Comparison of ENCODE assay signal across 25 cellular contexts in genomic region chr13:40275155-40275554, GRCh38.
DNase-seq lines count a peak whose midpoint lies in the region; ATAC-seq, FAIRE-seq and TF ChIP-seq lines count a peak whose summit lies in the region.
"Had no signal": no experiment of that assay in that cellular context is flagged by ENCODE, and none has a peak within 500 bp of the region (broad histone marks: within the 10 kb centered on the region; RNA-seq: fewer than 3 reads in every experiment).

No MANE protein-coding gene starts in this region.

- H3K4me2 ChIP-seq in OCI-LY3 (ENCODE audit: low read length) (peak overlapping the region; percentile 49), keratinocyte (ENCODE audit: control insufficient read depth, extremely low read depth, insufficient read depth, low read depth, low read length) (no peak overlapping the region)
- H3K4me2 ChIP-seq: SK-N-SH had no signal

- H3K4me3 Mint-ChIP-seq in stimulated activated naive B cell treated with anti-CD40 and anti-IgM and Interleukin-4, amounts not matched to agents 10 μg/mL and 1 μg/mL and 100 μg/mL, for 72 hours, result no peak overlapping the region
- no peak overlapping the region for H3K4me3 Mint-ChIP-seq in activated T-helper 2 cell treated with anti-CD3 and anti-CD28 coated beads, Interferon-gamma antibody, Interleukin-2, Interleukin-4, amounts not matched to agents 10 μg/mL and 5 μg/mL and 100 μg/mL, durations not matched to agents 14 hours and 24 hours and 36 hours (ENCODE audit: low read depth)
- H3K4me3 Mint-ChIP-seq: CD14-positive monocyte, IgD-negative memory B cell, nephron had no signal

- H3K4me3 ChIP-seq in GM12864 (ENCODE audit: low read depth, low read length) (no peak overlapping the region), OCI-LY3 (ENCODE audit: low read length) (no peak overlapping the region), keratinocyte (ENCODE audit: control insufficient read depth in 2 of 3, extremely low read depth in 1 of 3, insufficient read depth in 2 of 3, low read depth in 1 of 3, low read length in 3 of 3) (no peak overlapping the region)
- H3K4me3 ChIP-seq: ovary, upper lobe of right lung had no signal

- H4K20me1 ChIP-seq in OCI-LY3 (ENCODE audit: insufficient read depth, low read length) (no peaks in the 10 kb centered on the region), keratinocyte (ENCODE audit: control insufficient read depth, extremely low read depth, insufficient read depth, low read length) (no peaks in the 10 kb centered on the region)

- no peaks in the 10 kb centered on the region for H3K79me2 ChIP-seq in OCI-LY3 (ENCODE audit: low read length)
- H3K79me2 ChIP-seq in keratinocyte (ENCODE audit: control insufficient read depth, insufficient read depth, low read length), result no peaks in the 10 kb centered on the region

- H3K27ac Mint-ChIP-seq in stimulated activated naive B cell treated with anti-CD40 and anti-IgM and Interleukin-4, amounts not matched to agents 10 μg/mL and 1 μg/mL and 100 μg/mL, for 72 hours, result no peak overlapping the region
- H3K27ac Mint-ChIP-seq in activated T-helper 2 cell treated with anti-CD3 and anti-CD28 coated beads, Interferon-gamma antibody, Interleukin-2, Interleukin-4, amounts not matched to agents 10 μg/mL and 5 μg/mL and 100 μg/mL, durations not matched to agents 14 hours and 24 hours and 36 hours, result no peak overlapping the region
- H3K27ac Mint-ChIP-seq: IgD-negative memory B cell, nephron had no signal

- dilution Hi-C loops in keratinocyte (cut with MboI; ENCODE audit: extremely low pct_ligation_motif_present, low sequenced_read_pairs), result no loop called here

- no peaks in the 10 kb centered on the region for H3K9me3 Mint-ChIP-seq in stimulated activated naive B cell treated with anti-CD40 and anti-IgM and Interleukin-4, amounts not matched to agents 10 μg/mL and 1 μg/mL and 100 μg/mL, for 72 hours
- no peaks in the 10 kb centered on the region for H3K9me3 Mint-ChIP-seq in activated T-helper 2 cell treated with anti-CD3 and anti-CD28 coated beads, Interferon-gamma antibody, Interleukin-2, Interleukin-4, amounts not matched to agents 10 μg/mL and 5 μg/mL and 100 μg/mL, durations not matched to agents 14 hours and 24 hours and 36 hours
- H3K9me3 Mint-ChIP-seq: IgD-negative memory B cell, nephron had no signal

- H3K27ac ChIP-seq in OCI-LY3 (ENCODE audit: low read length) (peak overlapping the region; percentile 22; the same call in 1 of the 2 replicates), keratinocyte (ENCODE audit: control insufficient read depth, insufficient read depth, low read length) (no peak overlapping the region)
- H3K27ac ChIP-seq: ovary, upper lobe of right lung had no signal

- H2AFZ ChIP-seq in OCI-LY3 (ENCODE audit: low read depth, low read length) (peak overlapping the region; percentile 91), keratinocyte (ENCODE audit: control insufficient read depth, low read length) (peak overlapping the region; percentile 54)

- peaks cover 33 to 47% of the 10 kb centered on the region in 2 donors for H3K4me1 Mint-ChIP-seq in stimulated activated naive B cell treated with anti-CD40 and anti-IgM and Interleukin-4, amounts not matched to agents 10 μg/mL and 1 μg/mL and 100 μg/mL, for 72 hours
- H3K4me1 Mint-ChIP-seq in activated T-helper 2 cell treated with anti-CD3 and anti-CD28 coated beads, Interferon-gamma antibody, Interleukin-2, Interleukin-4, amounts not matched to agents 10 μg/mL and 5 μg/mL and 100 μg/mL, durations not matched to agents 14 hours and 24 hours and 36 hours (ENCODE audit: low read depth), result peaks cover 13% of the 10 kb centered on the region

- H3K27me3 ChIP-seq in OCI-LY3 (ENCODE audit: low read depth, low read length), result no peaks in the 10 kb centered on the region
- no peaks in the 10 kb centered on the region for H3K27me3 ChIP-seq in keratinocyte (ENCODE audit: control insufficient read depth, extremely low read depth, insufficient read depth, low read length)
- H3K27me3 ChIP-seq: ovary, upper lobe of right lung had no signal

- H3K4me1 ChIP-seq in OCI-LY3 (ENCODE audit: low read length) (peaks cover 24% of the 10 kb centered on the region), keratinocyte (ENCODE audit: control insufficient read depth, extremely low read depth, insufficient read depth, low read length) (peaks cover 39% of the 10 kb centered on the region)

- H3K9me3 ChIP-seq in OCI-LY3 (ENCODE audit: insufficient read depth, low read length) (no peaks in the 10 kb centered on the region), keratinocyte (ENCODE audit: control insufficient read depth, low read depth, low read length) (no peaks in the 10 kb centered on the region)
- H3K9me3 ChIP-seq: ovary, SK-N-SH, upper lobe of right lung had no signal

- peak overlapping the region; percentile 42; the same call in 1 of the 2 replicates for H3K9ac ChIP-seq in OCI-LY3 (ENCODE audit: low read length)
- no peak overlapping the region for H3K9ac ChIP-seq in keratinocyte (ENCODE audit: control insufficient read depth, extremely low read depth, insufficient read depth, low read length)
- H3K9ac ChIP-seq: SK-N-SH had no signal

- intact Hi-C loops in activated T-helper 2 cell treated with anti-CD3 and anti-CD28 coated beads, Interferon-gamma antibody, Interleukin-2, Interleukin-4, amounts not matched to agents 10 μg/mL and 5 μg/mL and 100 μg/mL, durations not matched to agents 14 hours and 24 hours and 36 hours (cut with micrococcal nuclease), result no loop called here

- peak; percentile 56 to 69 for ATAC-seq in stimulated activated naive B cell treated with anti-CD40 and anti-IgM and Interleukin-4, amounts not matched to agents 10 μg/mL and 1 μg/mL and 100 μg/mL, for 72 hours (replicated peaks)
- no peak for ATAC-seq in GM18907 (IDR thresholded peaks at IDR 0.05; ENCODE audit: unreplicated experiment)
- ATAC-seq: left ventricle myocardium superior, upper lobe of right lung had no signal

- no peak for TF ChIP-seq CTCF in GM12864 (IDR thresholded peaks at IDR 0.05; ENCODE audit: low read depth, low read length, missing control alignments)
- TF ChIP-seq CTCF in OCI-LY3 (IDR thresholded peaks at IDR 0.05; ENCODE audit: low read depth, low read length), result no peak
- TF ChIP-seq CTCF in keratinocyte (optimal IDR thresholded peaks at IDR 0.05 in 1 of 3, IDR thresholded peaks at IDR 0.05 in 1 of 3, conservative IDR thresholded peaks at IDR 0.05 in 1 of 3; ENCODE audit: extremely low read depth in 1 of 3, insufficient read depth in 2 of 3, low read length in 3 of 3), result no peak

- H3K27me3 Mint-ChIP-seq in stimulated activated naive B cell treated with anti-CD40 and anti-IgM and Interleukin-4, amounts not matched to agents 10 μg/mL and 1 μg/mL and 100 μg/mL, for 72 hours, result no peaks in the 10 kb centered on the region
- no peaks in the 10 kb centered on the region for H3K27me3 Mint-ChIP-seq in activated T-helper 2 cell treated with anti-CD3 and anti-CD28 coated beads, Interferon-gamma antibody, Interleukin-2, Interleukin-4, amounts not matched to agents 10 μg/mL and 5 μg/mL and 100 μg/mL, durations not matched to agents 14 hours and 24 hours and 36 hours (ENCODE audit: low read depth)
- H3K27me3 Mint-ChIP-seq: IgD-negative memory B cell had no signal

- H3K36me3 Mint-ChIP-seq in stimulated activated naive B cell treated with anti-CD40 and anti-IgM and Interleukin-4, amounts not matched to agents 10 μg/mL and 1 μg/mL and 100 μg/mL, for 72 hours, result no peaks in the 10 kb centered on the region
- H3K36me3 Mint-ChIP-seq in activated T-helper 2 cell treated with anti-CD3 and anti-CD28 coated beads, Interferon-gamma antibody, Interleukin-2, Interleukin-4, amounts not matched to agents 10 μg/mL and 5 μg/mL and 100 μg/mL, durations not matched to agents 14 hours and 24 hours and 36 hours (ENCODE audit: low read depth), result no peaks in the 10 kb centered on the region
- H3K36me3 Mint-ChIP-seq: CD14-positive monocyte had no signal

- DNase-seq in GM12864 (ENCODE audit: low read depth) (peak; percentile 7), keratinocyte (ENCODE audit: low read depth, low spot score) (no peak), NCI-H146 (lab: John Stamatoyannopoulos, UW) (no peak)
- no peak for DNase-seq in stimulated activated naive B cell treated with anti-CD40 and anti-IgM and Interleukin-4, amounts not matched to agents 10 μg/mL and 1 μg/mL and 100 μg/mL, for 72 hours
- DNase-seq in activated T-helper 2 cell treated with anti-CD3 and anti-CD28 coated beads, Interferon-gamma antibody, Interleukin-2, Interleukin-4, amounts not matched to agents 10 μg/mL and 5 μg/mL and 100 μg/mL, durations not matched to agents 14 hours and 24 hours and 36 hours (ENCODE audit: low spot score), result no peak
- DNase-seq: activated CD4-positive, alpha-beta T cell treated with anti-CD3 and anti-CD28 coated beads for 1 hour; activated naive CD4-positive, alpha-beta T cell; activated T-cell treated with anti-CD3 and anti-CD28 coated beads, Interleukin-2, amount 50 U/mL, for 1 hour; GOT3; left ventricle myocardium superior; NCI-H1092 treated with DMSO at 0.1 percent for 48 hours; NCI-H187 treated with DMSO at 0.1 percent for 48 hours; ovary; SK-N-SH; stimulated activated CD4-positive, alpha-beta T cell treated with anti-CD3 and anti-CD28 coated beads, Interleukin-2, amount 100 ng/mL, for 24 hours; T-helper 2 cell; upper lobe of right lung had no signal

- peak; percentile 36 for FAIRE-seq in keratinocyte (lab: Jason Lieb, UNC)
- FAIRE-seq: D721Med, GM12892, islet of Langerhans had no signal

- H3K36me3 ChIP-seq in OCI-LY3 (replicated peaks; ENCODE audit: low read depth, low read length) (no peaks in the 10 kb centered on the region), keratinocyte (ENCODE audit: control insufficient read depth in 2 of 2, extremely low read depth in 1 of 2, insufficient read depth in 2 of 2, low read length in 2 of 2) (no peaks in the 10 kb centered on the region)
- H3K36me3 ChIP-seq: ovary, upper lobe of right lung had no signal

- no peaks in the 10 kb centered on the region for H3K9me1 ChIP-seq in keratinocyte (ENCODE audit: control insufficient read depth, extremely low read depth, insufficient read depth, low read length)
